8 cellular contexts compared by ENCODE assay signal in the genomic region with DNA sequence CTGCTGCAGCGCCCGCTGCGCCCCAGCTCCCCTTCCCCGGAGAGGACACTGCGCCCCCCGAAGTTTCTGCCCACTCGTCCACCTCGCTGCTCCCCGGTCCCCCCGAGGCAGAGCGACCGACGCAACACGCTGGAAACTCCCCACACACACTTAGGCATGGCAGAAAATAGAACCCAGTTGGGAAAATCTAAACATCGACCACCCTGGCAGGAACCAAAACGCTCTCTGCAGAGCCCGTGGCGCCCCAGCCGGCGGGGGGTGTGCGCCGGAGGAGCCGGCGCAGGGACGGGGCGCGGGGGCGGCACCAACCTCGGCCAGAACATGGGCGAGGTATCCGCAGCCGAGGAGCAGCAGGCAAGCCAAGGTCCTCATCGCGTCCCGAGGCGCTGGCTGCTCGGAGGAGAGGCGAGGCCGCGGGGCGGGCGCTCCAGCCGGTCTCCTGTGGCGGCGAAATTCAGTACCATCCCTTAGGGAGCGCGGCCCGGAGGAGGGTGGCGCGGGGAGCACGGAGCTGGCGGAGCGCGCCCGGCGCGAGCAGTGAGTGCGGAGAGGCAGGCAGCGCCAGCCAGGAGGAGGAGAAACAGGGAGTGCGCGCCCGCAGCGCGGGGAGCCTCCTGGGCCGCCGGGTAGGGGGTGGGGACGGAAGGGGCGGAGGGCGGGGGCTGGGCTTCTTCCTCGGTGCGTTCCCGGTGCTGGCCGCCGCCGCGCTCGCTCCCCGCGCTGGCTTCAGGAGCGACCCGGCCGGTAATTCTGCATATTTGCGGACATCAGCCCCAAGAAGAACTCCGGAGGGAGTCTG. TPM values are rescaled to one million over a fixed set of nuclear protein-coding genes. Genes with fewer than 3 reads are reported as not detected.
A peak's percentile ranks its signal among the peaks of the same experiment; 100 is the strongest.
DNase-seq lines count a peak whose midpoint lies in the region; ATAC-seq and TF ChIP-seq lines count a peak whose summit lies in the region.

No MANE protein-coding gene starts in this region.

- H2BK15ac ChIP-seq in IMR-90 (ENCODE audit: low read depth, low read length): no peak overlapping the region

- H3K27ac ChIP-seq in IMR-90 (ENCODE audit: insufficient read depth, low read length): no peak overlapping the region; the same call in 1 of the 2 replicates
- H3K27ac ChIP-seq in duodenal mucosa (ENCODE audit: low read depth, low read length): peak overlapping the region; percentile 85
- peak overlapping the region; percentile 69 to 78 for H3K27ac ChIP-seq in left lung

- TF ChIP-seq CTCF in IMR-90 (conservative IDR thresholded peaks at IDR 0.05; ENCODE audit: low read depth, low read length): no peak; the same call in 1 of the 2 replicates
- TF ChIP-seq CTCF in left lung (IDR thresholded peaks at IDR 0.05): peak in 1 of 2 donors; percentile 13

- H3K14ac ChIP-seq in IMR-90 (replicated peaks; ENCODE audit: low read depth, low read length): peak overlapping the region; percentile 63; the same call in 1 of the 2 replicates

- H3K27me3 ChIP-seq in IMR-90 (ENCODE audit: control insufficient read depth, insufficient read depth, low read length) (peaks cover 32% of the 10 kb centered on the region), duodenal mucosa (ENCODE audit: control insufficient read depth in 1 of 2, insufficient read depth in 2 of 2, low read length in 2 of 2) (peaks cover 16 to 24% of the 10 kb centered on the region in 2 donors), left lung (peaks cover 31 to 87% of the 10 kb centered on the region in 2 donors)

- peak; percentile 29 for DNase-seq in DMS79 (lab: John Stamatoyannopoulos, UW)
- DNase-seq in IMR-90: peak; percentile 71
- DNase-seq in UCSD-AML1 (lab: John Stamatoyannopoulos, UW; ENCODE audit: unreplicated experiment): peak; percentile 45
- peak; percentile 84 to 91 for DNase-seq in left lung
- peak; percentile 52 to 73 for DNase-seq in stimulated activated CD4-positive, alpha-beta T cell treated with anti-CD3 and anti-CD28 coated beads, Interleukin-2, amount 100 ng/mL, for 24 hours
- DNase-seq in mesenteric fat pad (ENCODE audit: low spot score): no peak

- H3K4ac ChIP-seq in IMR-90 (ENCODE audit: low read depth, low read length): no peak overlapping the region; the same call in 1 of the 2 replicates

- H4K5ac ChIP-seq in IMR-90 (ENCODE audit: low read depth, low read length): no peak overlapping the region

- peak overlapping the region; percentile 92 for H2AK9ac ChIP-seq in IMR-90 (replicated peaks; ENCODE audit: low read depth, low read length, poor library complexity)

- H3K9ac ChIP-seq in IMR-90 (ENCODE audit: low read depth, low read length): peak overlapping the region; percentile 42; the same call in 1 of the 2 replicates
- peak overlapping the region; percentile 66 to 84 for H3K9ac ChIP-seq in duodenal mucosa (ENCODE audit: low read depth in 1 of 2, low read length in 2 of 2)

- POLR2A ChIA-PET in IMR-90 (lab: Charles Lee; ENCODE audit: unreplicated experiment): no interaction called here

- no peak overlapping the region for H2BK120ac ChIP-seq in IMR-90 (ENCODE audit: low read depth, low read length)

- no peaks in the 10 kb centered on the region; the same call in 1 of the 2 replicates for H3K9me1 ChIP-seq in IMR-90 (ENCODE audit: insufficient read depth, low read length)

- no peak overlapping the region for H3K56ac ChIP-seq in IMR-90 (ENCODE audit: extremely low read depth, insufficient read depth, low read length)

- no peak overlapping the region for H3K18ac ChIP-seq in IMR-90 (ENCODE audit: low read depth, low read length)

- no peak overlapping the region for H4K8ac ChIP-seq in IMR-90 (ENCODE audit: low read depth in 2 of 2, low read length in 2 of 2)

- no peak overlapping the region for H2AK5ac ChIP-seq in IMR-90 (ENCODE audit: low read depth, low read length)

- TF ChIP-seq POLR2A in IMR-90 (IDR thresholded peaks at IDR 0.05; ENCODE audit: low read depth, low read length): no peak

- H3K36me3 ChIP-seq in IMR-90 (ENCODE audit: control insufficient read depth, insufficient read depth, low read length) (no peaks in the 10 kb centered on the region), duodenal mucosa (ENCODE audit: control insufficient read depth in 1 of 2, insufficient read depth in 2 of 2, low read length in 2 of 2) (no peaks in the 10 kb centered on the region), left lung (no peaks in the 10 kb centered on the region)

- dilution Hi-C loops in IMR-90 (cut with HindIII; ENCODE audit: low sequenced_read_pairs, unreplicated experiment): no loop called here

- ATAC-seq in IMR-90 (ENCODE audit: low read depth) (peak; percentile 55), left lung (peak; percentile 69), HG03460 (IDR thresholded peaks at IDR 0.05; ENCODE audit: unreplicated experiment) (no peak)

- no peak for TF ChIP-seq RAD21 in IMR-90 (IDR thresholded peaks at IDR 0.05; ENCODE audit: low read length)

- H2BK20ac ChIP-seq in IMR-90 (ENCODE audit: low read depth, low read length): no peak overlapping the region

- H2BK5ac ChIP-seq in IMR-90 (ENCODE audit: low read depth, low read length, poor library complexity, severe bottlenecking): peak overlapping the region; percentile 11

- H4K91ac ChIP-seq in IMR-90 (ENCODE audit: insufficient read depth, low read depth, low read length): no peak overlapping the region

- peak overlapping the region; percentile 77 for H3K4me3 ChIP-seq in IMR-90 (ENCODE audit: insufficient read depth, low read depth, low read length)
- H3K4me3 ChIP-seq in duodenal mucosa (ENCODE audit: low read depth in 1 of 2, low read length in 2 of 2): peak overlapping the region; percentile 71 to 76
- H3K4me3 ChIP-seq in left lung: peak overlapping the region; percentile 55 to 64

- H3K23ac ChIP-seq in IMR-90 (ENCODE audit: low read depth, low read length): no peak overlapping the region

- WGBS in IMR-90 (ENCODE audit: extremely low coverage in 2 of 2, insufficient read length in 1 of 2), 2 experiments: 0% methylated on average over 41 of the region's 84 CpGs; no CpG with 5 or more reads in 1 of the 2 experiments

- H3K9me3 ChIP-seq in IMR-90 (ENCODE audit: control insufficient read depth, insufficient read depth, low read length) (no peaks in the 10 kb centered on the region), duodenal mucosa (ENCODE audit: control insufficient read depth in 1 of 2, low read length in 2 of 2) (no peaks in the 10 kb centered on the region), left lung (no peaks in the 10 kb centered on the region)

- no TSS peak for BruUV-seq in IMR-90 (replicated peaks; lab: Mats Ljungman, UMichigan)

- peak overlapping the region; percentile 91 for H2AFZ ChIP-seq in IMR-90 (replicated peaks; ENCODE audit: low read length, poor library complexity)

- H3K79me1 ChIP-seq in IMR-90 (ENCODE audit: low read depth in 1 of 2, low read length in 2 of 2): peaks cover 0 to 20% of the 10 kb centered on the region in 2 experiments; a peak in 2 of 4 replicates

- peaks cover 5% of the 10 kb centered on the region for H3K4me1 ChIP-seq in IMR-90 (ENCODE audit: control insufficient read depth, insufficient read depth, low read length)
- peaks cover 17 to 29% of the 10 kb centered on the region in 2 donors for H3K4me1 ChIP-seq in duodenal mucosa (ENCODE audit: control insufficient read depth in 1 of 2, insufficient read depth in 2 of 2, low read length in 2 of 2)
- peaks cover 14 to 57% of the 10 kb centered on the region in 2 donors for H3K4me1 ChIP-seq in left lung

- intact Hi-C loops in IMR-90 (cut with micrococcal nuclease) (loop anchor here (1.0 to 10.0 kb wide), 3 partner anchors 208 to 356 kb away; a partner anchor contains a TSS), left lung (cut with DNase I) (no loop called here)

- peak overlapping the region; percentile 47 for H3K4me2 ChIP-seq in IMR-90 (ENCODE audit: low read depth, low read length)

- H4K20me1 ChIP-seq in IMR-90 (ENCODE audit: insufficient read depth, low read length): no peaks in the 10 kb centered on the region; the same call in 1 of the 2 replicates

- CTCF ChIA-PET in IMR-90 (lab: Yijun Ruan, JAX): no interaction called here

- in situ Hi-C loops in IMR-90 (cut with MboI; ENCODE audit: low sequenced_read_pairs): no loop called here

TF ChIP-seq in IMR-90, 13 proteins besides CTCF, POLR2A, EP300 and RAD21 (continues in another document):
- TF ChIP-seq, protein P1, sequence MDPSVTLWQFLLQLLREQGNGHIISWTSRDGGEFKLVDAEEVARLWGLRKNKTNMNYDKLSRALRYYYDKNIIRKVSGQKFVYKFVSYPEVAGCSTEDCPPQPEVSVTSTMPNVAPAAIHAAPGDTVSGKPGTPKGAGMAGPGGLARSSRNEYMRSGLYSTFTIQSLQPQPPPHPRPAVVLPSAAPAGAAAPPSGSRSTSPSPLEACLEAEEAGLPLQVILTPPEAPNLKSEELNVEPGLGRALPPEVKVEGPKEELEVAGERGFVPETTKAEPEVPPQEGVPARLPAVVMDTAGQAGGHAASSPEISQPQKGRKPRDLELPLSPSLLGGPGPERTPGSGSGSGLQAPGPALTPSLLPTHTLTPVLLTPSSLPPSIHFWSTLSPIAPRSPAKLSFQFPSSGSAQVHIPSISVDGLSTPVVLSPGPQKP (IDR thresholded peaks at IDR 0.05; ENCODE audit: borderline replicate concordance, low read depth, low read length): no peak
- no peak for TF ChIP-seq CHD1 (IDR thresholded peaks at IDR 0.05; ENCODE audit: low read depth, low read length)
- no peak; the same call in 1 of the 2 replicates for TF ChIP-seq MAZ (IDR thresholded peaks at IDR 0.05; ENCODE audit: borderline replicate concordance, low read depth, low read length)
- no peak for TF ChIP-seq SMC3 (IDR thresholded peaks at IDR 0.05; ENCODE audit: low read depth, low read length)
- TF ChIP-seq RCOR1 (IDR thresholded peaks at IDR 0.05; ENCODE audit: insufficient replicate concordance, low read length): no peak
- TF ChIP-seq NFE2L2 (IDR thresholded peaks at IDR 0.05; ENCODE audit: low read depth, low read length): no peak
- no peak for TF ChIP-seq FOS (IDR thresholded peaks at IDR 0.05; ENCODE audit: low read depth, low read length)
- TF ChIP-seq CEBPB (IDR thresholded peaks at IDR 0.05; ENCODE audit: low read depth, low read length): no peak
- no peak for TF ChIP-seq MAFK (IDR thresholded peaks at IDR 0.05; ENCODE audit: low read depth, low read length)
- TF ChIP-seq, protein P2, sequence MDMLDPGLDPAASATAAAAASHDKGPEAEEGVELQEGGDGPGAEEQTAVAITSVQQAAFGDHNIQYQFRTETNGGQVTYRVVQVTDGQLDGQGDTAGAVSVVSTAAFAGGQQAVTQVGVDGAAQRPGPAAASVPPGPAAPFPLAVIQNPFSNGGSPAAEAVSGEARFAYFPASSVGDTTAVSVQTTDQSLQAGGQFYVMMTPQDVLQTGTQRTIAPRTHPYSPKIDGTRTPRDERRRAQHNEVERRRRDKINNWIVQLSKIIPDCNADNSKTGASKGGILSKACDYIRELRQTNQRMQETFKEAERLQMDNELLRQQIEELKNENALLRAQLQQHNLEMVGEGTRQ (IDR thresholded peaks at IDR 0.05; ENCODE audit: low read depth, low read length): no peak
- no peak for TF ChIP-seq RFX5 (IDR thresholded peaks at IDR 0.05; ENCODE audit: low read depth, low read length)

RNA-seq across cellular contexts. Expression of a gene that starts 0.8 kb away (rescaled TPM):
- 3.8 and 4.7 TPM in 2 replicates for total RNA-seq in IMR-90 (2012; rRNA removed)
- polyA plus RNA-seq in IMR-90 (2012; rRNA removed): 3.3 and 4.7 TPM in 2 replicates
- 2.9 and 3.2 TPM in 2 replicates for polyA plus RNA-seq in IMR-90 (2012; cell fraction: cytosol; rRNA removed)
- polyA plus RNA-seq in IMR-90 (2012; cell fraction: nucleus; rRNA removed; ENCODE audit: low replicate concordance): 9.1 and 10.4 TPM in 2 replicates
- total RNA-seq in left lung: 10 to 100 TPM; 29.1 to 69.4 TPM
- total RNA-seq in mesenteric fat pad: 19.7 TPM
